Comparison of ENCODE assay signal across 17 cellular contexts in the genomic region with DNA sequence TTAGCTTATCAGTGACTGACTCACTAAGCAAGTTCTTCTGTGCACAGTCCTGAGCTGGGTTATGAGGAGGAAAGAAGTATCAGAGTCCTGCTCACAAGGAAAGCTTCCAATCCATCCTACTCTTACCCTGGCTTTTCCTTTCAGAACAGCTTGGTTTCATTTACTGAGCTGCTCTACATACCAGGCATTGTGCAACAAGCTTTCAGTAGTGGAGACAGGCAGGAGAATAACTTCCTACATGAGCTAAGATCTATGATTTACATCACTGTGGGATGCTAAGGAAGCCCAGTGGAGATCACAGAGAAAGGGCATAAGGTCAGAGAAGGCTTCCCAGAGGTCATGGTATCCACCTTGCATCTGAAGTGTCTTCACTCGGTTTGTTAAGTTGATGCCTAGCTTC.
DNase-seq lines count a peak whose midpoint lies in the region; ATAC-seq and TF ChIP-seq lines count a peak whose summit lies in the region.
"Had no signal": no experiment of that assay in that cellular context is flagged by ENCODE, and none has a peak within 500 bp of the region (broad histone marks: within the 10 kb centered on the region; RNA-seq: fewer than 3 reads in every experiment).

No MANE protein-coding gene starts in this region.

- H4K20me1 ChIP-seq in GM23338 (replicated peaks; ENCODE audit: insufficient read depth) (no peaks in the 10 kb centered on the region), fibroblast of lung (ENCODE audit: control insufficient read depth, extremely low read depth, insufficient read depth, low read length) (no peaks in the 10 kb centered on the region), neural progenitor cell (ENCODE audit: low read depth) (no peaks in the 10 kb centered on the region)

- H3K27ac ChIP-seq in GM23338 (ENCODE audit: low read depth) (no peak overlapping the region), fibroblast of lung (ENCODE audit: insufficient read depth, low read length) (no peak overlapping the region), neural progenitor cell (no peak overlapping the region)
- H3K27ac ChIP-seq: RWPE1 had no signal

- TF ChIP-seq CTCF in GM23338 (conservative IDR thresholded peaks at IDR 0.05; ENCODE audit: low read depth in 2 of 2) (no peak), WTC11 (IDR thresholded peaks at IDR 0.05) (no peak), fibroblast of lung (conservative IDR thresholded peaks at IDR 0.05 in 1 of 2, IDR thresholded peaks at IDR 0.05 in 1 of 2; ENCODE audit: low read depth in 1 of 2, low read length in 2 of 2) (no peak), neural progenitor cell (IDR thresholded peaks at IDR 0.05) (no peak), endothelial cell (IDR thresholded peaks at IDR 0.05; ENCODE audit: unreplicated experiment) (no peak)

- peaks cover 3% of the 10 kb centered on the region for H3K27me3 Mint-ChIP-seq in GM23338 (ENCODE audit: insufficient read depth, low read depth, poor library complexity)
- H3K27me3 Mint-ChIP-seq in WTC11 (ENCODE audit: low read depth) = no peaks in the 10 kb centered on the region; the same call in 1 of the 2 replicates
- peaks cover 2% of the 10 kb centered on the region for H3K27me3 Mint-ChIP-seq in neural progenitor cell (ENCODE audit: insufficient read depth, low read depth)
- H3K27me3 Mint-ChIP-seq in endothelial cell (ENCODE audit: unreplicated experiment) = peaks cover 3% of the 10 kb centered on the region
- H3K27me3 Mint-ChIP-seq: B cell had no signal

- DNase-seq in GM23338 (ENCODE audit: low spot score) (no peak), WTC11 (ENCODE audit: low spot score) (no peak), fibroblast of lung (ENCODE audit: low read depth in 2 of 2) (peak; percentile 25 to 56), neural progenitor cell (ENCODE audit: low spot score) (peak; percentile 15), cerebellum (ENCODE audit: low spot score) (no peak), NCI-H2081 (lab: John Stamatoyannopoulos, UW) (no peak), endothelial cell (ENCODE audit: low spot score) (no peak)
- DNase-seq: ACHN; Caco-2; CD4-positive, CD25-positive, alpha-beta regulatory T cell; H7; NCI-H1417 treated with DMSO at 0.1 percent for 48 hours; NCI-H1930; NCI-H774; PC-3 had no signal

- no peaks in the 10 kb centered on the region for H3K9me3 ChIP-seq in fibroblast of lung (ENCODE audit: control insufficient read depth, insufficient read depth, low read depth, low read length)
- H3K9me3 ChIP-seq in neural progenitor cell (ENCODE audit: low read depth) = no peaks in the 10 kb centered on the region
- H3K9me3 ChIP-seq: Caco-2 had no signal

- H3K4me1 Mint-ChIP-seq in GM23338 = peaks cover 41% of the 10 kb centered on the region
- H3K4me1 Mint-ChIP-seq in WTC11 = peaks cover 40% of the 10 kb centered on the region
- peaks cover 67% of the 10 kb centered on the region for H3K4me1 Mint-ChIP-seq in neural progenitor cell
- no peaks in the 10 kb centered on the region for H3K4me1 Mint-ChIP-seq in endothelial cell (ENCODE audit: unreplicated experiment)
- H3K4me1 Mint-ChIP-seq: B cell had no signal

- H2AFZ ChIP-seq in GM23338 (peak overlapping the region; percentile 30; the same call in 1 of the 2 replicates), fibroblast of lung (ENCODE audit: low read length) (no peak overlapping the region), neural progenitor cell (replicated peaks) (no peak overlapping the region)

- H3K4me3 Mint-ChIP-seq in GM23338 (no peak overlapping the region), WTC11 (no peak overlapping the region), neural progenitor cell (no peak overlapping the region), endothelial cell (ENCODE audit: unreplicated experiment) (no peak overlapping the region)
- H3K4me3 Mint-ChIP-seq: B cell; CD4-positive, CD25-positive, alpha-beta regulatory T cell had no signal

- peaks cover 8% of the 10 kb centered on the region for H3F3A ChIP-seq in GM23338 (replicated peaks; ENCODE audit: low read depth)
- peaks cover 50% of the 10 kb centered on the region for H3F3A ChIP-seq in neural progenitor cell (ENCODE audit: low read depth)

- no peaks in the 10 kb centered on the region for H3K36me3 ChIP-seq in GM23338 (ENCODE audit: insufficient read depth)
- no peaks in the 10 kb centered on the region for H3K36me3 ChIP-seq in fibroblast of lung (ENCODE audit: control insufficient read depth, insufficient read depth, low read length)
- no peaks in the 10 kb centered on the region for H3K36me3 ChIP-seq in neural progenitor cell

- H3K27me3 ChIP-seq in GM23338 (ENCODE audit: insufficient read depth) (no peaks in the 10 kb centered on the region), fibroblast of lung (ENCODE audit: control insufficient read depth, insufficient read depth, low read length) (peaks cover 6% of the 10 kb centered on the region), neural progenitor cell (no peaks in the 10 kb centered on the region)

- H3K9ac ChIP-seq in fibroblast of lung (ENCODE audit: insufficient read depth, low read length) (no peak overlapping the region), neural progenitor cell (no peak overlapping the region)

- ATAC-seq in GM23338 = peak; percentile 67
- peak; percentile 57 for ATAC-seq in WTC11
- ATAC-seq: PC-3 had no signal

- peaks cover 41% of the 10 kb centered on the region for H3K4me1 ChIP-seq in GM23338 (ENCODE audit: insufficient read depth)
- no peaks in the 10 kb centered on the region for H3K4me1 ChIP-seq in fibroblast of lung (ENCODE audit: control insufficient read depth, extremely low read depth, insufficient read depth, low read length)
- H3K4me1 ChIP-seq in neural progenitor cell = peaks cover 61% of the 10 kb centered on the region
- H3K4me1 ChIP-seq: Caco-2 had no signal

- H3K4me2 ChIP-seq in GM23338 (peak overlapping the region; percentile 60), fibroblast of lung (ENCODE audit: extremely low read depth, insufficient read depth, low read length) (no peak overlapping the region), neural progenitor cell (peak overlapping the region; percentile 12)

- CTCF ChIA-PET in WTC11 (lab: Charles Lee) = interaction anchor here (1.0 to 3.3 kb wide), 5 partner anchors 8 to 502 kb away, joined by 4 to 30 read pairs (median 11); no protein-coding TSS in a partner anchor

- H3K9me3 Mint-ChIP-seq in GM23338 (no peaks in the 10 kb centered on the region), WTC11 (0 out of 2 replicates have a peak, but pooled peaks cover 3% of the 10 kb centered on the region), neural progenitor cell (no peaks in the 10 kb centered on the region), endothelial cell (ENCODE audit: unreplicated experiment) (no peaks in the 10 kb centered on the region)

- no peak overlapping the region; the same call in 1 of the 2 replicates for H3K4me3 ChIP-seq in GM23338
- no peak overlapping the region for H3K4me3 ChIP-seq in fibroblast of lung (replicated peaks in 1 of 4; ENCODE audit: control extremely low read depth in 1 of 4, insufficient read depth in 1 of 4, low read depth in 3 of 4, low read length in 4 of 4)
- H3K4me3 ChIP-seq in neural progenitor cell = no peak overlapping the region

- no peak overlapping the region for H3K27ac Mint-ChIP-seq in GM23338
- no peak overlapping the region for H3K27ac Mint-ChIP-seq in WTC11
- peak overlapping the region; percentile 36 for H3K27ac Mint-ChIP-seq in neural progenitor cell
- no peak overlapping the region for H3K27ac Mint-ChIP-seq in endothelial cell (ENCODE audit: unreplicated experiment)
- H3K27ac Mint-ChIP-seq: B cell; CD4-positive, CD25-positive, alpha-beta regulatory T cell had no signal

- H3K79me2 ChIP-seq in GM23338 (replicated peaks; ENCODE audit: insufficient read depth) (no peaks in the 10 kb centered on the region), fibroblast of lung (ENCODE audit: control insufficient read depth, insufficient read depth, low read length) (no peaks in the 10 kb centered on the region), neural progenitor cell (ENCODE audit: low read depth) (no peaks in the 10 kb centered on the region)

- H3K9me2 ChIP-seq in GM23338 (ENCODE audit: insufficient read depth) = no peaks in the 10 kb centered on the region

- POLR2A ChIA-PET in WTC11 (lab: Charles Lee) = interaction anchor here (1.0 kb wide), 1 partner anchor 11 kb away, joined by 3 read pairs; no protein-coding TSS in a partner anchor

- H3K36me3 Mint-ChIP-seq in GM23338 (ENCODE audit: low read depth) (no peaks in the 10 kb centered on the region), WTC11 (no peaks in the 10 kb centered on the region), neural progenitor cell (peaks cover 2% of the 10 kb centered on the region), endothelial cell (ENCODE audit: low read depth, unreplicated experiment) (no peaks in the 10 kb centered on the region)
- H3K36me3 Mint-ChIP-seq: CD4-positive, CD25-positive, alpha-beta regulatory T cell had no signal

TF ChIP-seq in GM23338, 12 proteins besides CTCF, POLR2A, EP300 and RAD21 (continues in another document):
- TF ChIP-seq POLR2AphosphoS5 (IDR thresholded peaks at IDR 0.05; ENCODE audit: low read depth) = no peak

TF ChIP-seq in WTC11, 78 proteins besides CTCF, POLR2A, EP300 and RAD21 (continues in another document):
- TF ChIP-seq TEAD1 (CRISPR knock-in tag; IDR thresholded peaks at IDR 0.05) (no peak), CBFB (CRISPR knock-in tag; IDR thresholded peaks at IDR 0.05; ENCODE audit: low read depth) (no peak), EMX1 (CRISPR knock-in tag; IDR thresholded peaks at IDR 0.05) (no peak), CREM (CRISPR knock-in tag; IDR thresholded peaks at IDR 0.05) (no peak), RORB (CRISPR knock-in tag; IDR thresholded peaks at IDR 0.05) (no peak), TP53 (CRISPR knock-in tag; IDR thresholded peaks at IDR 0.05) (no peak)

Comparison
In these comparisons a context has a peak if more than half of its experiments do, and no peak if none do; other contexts are left out.
1. DNase-seq: peak in fibroblast of lung (2 of 2) and neural progenitor cell (single experiment); none in GM23338 (single experiment), WTC11 (single experiment), cerebellum (single experiment), NCI-H2081 (0 of 2) and endothelial cell (single experiment).